Comparison of ENCODE assay signal across 8 cellular contexts in genomic region chr1:17011439-17012307, GRCh38. TPM values are rescaled to one million over a fixed set of nuclear protein-coding genes. Genes with fewer than 3 reads are reported as not detected.
DNase-seq lines count a peak whose midpoint lies in the region; ATAC-seq and TF ChIP-seq lines count a peak whose summit lies in the region.

A gene with protein sequence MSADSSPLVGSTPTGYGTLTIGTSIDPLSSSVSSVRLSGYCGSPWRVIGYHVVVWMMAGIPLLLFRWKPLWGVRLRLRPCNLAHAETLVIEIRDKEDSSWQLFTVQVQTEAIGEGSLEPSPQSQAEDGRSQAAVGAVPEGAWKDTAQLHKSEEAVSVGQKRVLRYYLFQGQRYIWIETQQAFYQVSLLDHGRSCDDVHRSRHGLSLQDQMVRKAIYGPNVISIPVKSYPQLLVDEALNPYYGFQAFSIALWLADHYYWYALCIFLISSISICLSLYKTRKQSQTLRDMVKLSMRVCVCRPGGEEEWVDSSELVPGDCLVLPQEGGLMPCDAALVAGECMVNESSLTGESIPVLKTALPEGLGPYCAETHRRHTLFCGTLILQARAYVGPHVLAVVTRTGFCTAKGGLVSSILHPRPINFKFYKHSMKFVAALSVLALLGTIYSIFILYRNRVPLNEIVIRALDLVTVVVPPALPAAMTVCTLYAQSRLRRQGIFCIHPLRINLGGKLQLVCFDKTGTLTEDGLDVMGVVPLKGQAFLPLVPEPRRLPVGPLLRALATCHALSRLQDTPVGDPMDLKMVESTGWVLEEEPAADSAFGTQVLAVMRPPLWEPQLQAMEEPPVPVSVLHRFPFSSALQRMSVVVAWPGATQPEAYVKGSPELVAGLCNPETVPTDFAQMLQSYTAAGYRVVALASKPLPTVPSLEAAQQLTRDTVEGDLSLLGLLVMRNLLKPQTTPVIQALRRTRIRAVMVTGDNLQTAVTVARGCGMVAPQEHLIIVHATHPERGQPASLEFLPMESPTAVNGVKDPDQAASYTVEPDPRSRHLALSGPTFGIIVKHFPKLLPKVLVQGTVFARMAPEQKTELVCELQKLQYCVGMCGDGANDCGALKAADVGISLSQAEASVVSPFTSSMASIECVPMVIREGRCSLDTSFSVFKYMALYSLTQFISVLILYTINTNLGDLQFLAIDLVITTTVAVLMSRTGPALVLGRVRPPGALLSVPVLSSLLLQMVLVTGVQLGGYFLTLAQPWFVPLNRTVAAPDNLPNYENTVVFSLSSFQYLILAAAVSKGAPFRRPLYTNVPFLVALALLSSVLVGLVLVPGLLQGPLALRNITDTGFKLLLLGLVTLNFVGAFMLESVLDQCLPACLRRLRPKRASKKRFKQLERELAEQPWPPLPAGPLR (minus strand): TSS chr1:17011928. CDS start chr1:17011738, 190 bp downstream.

- H3K4me3 Mint-ChIP-seq in activated CD4-positive, alpha-beta memory T cell treated with anti-CD3 and anti-CD28 coated beads for 36 hours = peak within 1 kb of the TSS; percentile 84

- H3K4me1 Mint-ChIP-seq in activated CD4-positive, alpha-beta memory T cell treated with anti-CD3 and anti-CD28 coated beads for 36 hours (ENCODE audit: low read depth) = peaks cover 14% of the 10 kb centered on the region

- H3K27ac ChIP-seq in dorsolateral prefrontal cortex (peak within 1 kb of the TSS in 47 of 59 donors; percentile 19 to 87 (median 65)), right lobe of liver (peak within 1 kb of the TSS in 1 of 3 donors; percentile 37)

- intact Hi-C loops in activated CD4-positive, alpha-beta memory T cell treated with anti-CD3 and anti-CD28 coated beads for 36 hours (cut with micrococcal nuclease) = loop anchor here (1.0 to 2.0 kb wide), 2 partner anchors 43 to 51 kb away; partner anchors contain the start of gene SDHB
- intact Hi-C loops in dorsolateral prefrontal cortex (cut with DNase I) = loop anchor here in 1 of 2 donors (5.0 kb wide), 1 partner anchor 41 kb away; the partner anchor contains the start of gene SDHB
- intact Hi-C loops in right lobe of liver (cut with DNase I) = loop anchor here in 1 of 2 donors (10.0 kb wide), 1 partner anchor 47 kb away; no protein-coding TSS in a partner anchor

- H3K9me3 ChIP-seq in right lobe of liver = no peaks in the 10 kb centered on the region

- H3K27me3 Mint-ChIP-seq in activated CD4-positive, alpha-beta memory T cell treated with anti-CD3 and anti-CD28 coated beads for 36 hours = no peaks in the 10 kb centered on the region

- TF ChIP-seq POLR2A in right lobe of liver (IDR thresholded peaks at IDR 0.05) = peak; percentile 56

- no peaks in the 10 kb centered on the region for H3K36me3 Mint-ChIP-seq in activated CD4-positive, alpha-beta memory T cell treated with anti-CD3 and anti-CD28 coated beads for 36 hours

- ATAC-seq in GM19035 (IDR thresholded peaks at IDR 0.05; ENCODE audit: unreplicated experiment) = peak; percentile 85
- ATAC-seq in HG03354 (IDR thresholded peaks at IDR 0.05; ENCODE audit: poor library complexity, severe bottlenecking, unreplicated experiment) = peak; percentile 92
- ATAC-seq in right lobe of liver = peak; percentile 94 to 97 (median 95)

- peak within 1 kb of the TSS; percentile 28 for H3K27ac Mint-ChIP-seq in activated CD4-positive, alpha-beta memory T cell treated with anti-CD3 and anti-CD28 coated beads for 36 hours

- H3K27me3 ChIP-seq in dorsolateral prefrontal cortex (no peaks in the 10 kb centered on the region), right lobe of liver (no peaks in the 10 kb centered on the region)

- no peaks in the 10 kb centered on the region for H3K36me3 ChIP-seq in right lobe of liver

- CTCF ChIA-PET in activated CD4-positive, alpha-beta memory T cell treated with anti-CD3 and anti-CD28 coated beads for 36 hours (lab: Charles Lee) = no interaction called here

- H3K9me3 Mint-ChIP-seq in activated CD4-positive, alpha-beta memory T cell treated with anti-CD3 and anti-CD28 coated beads for 36 hours = no peaks in the 10 kb centered on the region

- peak; percentile 61 for DNase-seq in AG10803 (ENCODE audit: low read depth)
- DNase-seq in NCI-H526 (lab: John Stamatoyannopoulos, UW) = peak; percentile 73 to 97
- DNase-seq in activated CD4-positive, alpha-beta memory T cell treated with anti-CD3 and anti-CD28 coated beads for 36 hours = peak; percentile 85
- DNase-seq in dorsolateral prefrontal cortex = peak; percentile 67 to 94 (median 85)
- peak; percentile 86 to 88 (median 88) for DNase-seq in right lobe of liver
- peak; percentile 82 to 85 for DNase-seq in stimulated activated CD4-positive, alpha-beta T cell treated with anti-CD3 and anti-CD28 coated beads, Interleukin-4, amount 100 ng/mL, for 4 hours

- WGBS in right lobe of liver (ENCODE audit: insufficient coverage, low coverage, low lambda C conversion rate, missing lambda C conversion rate) = 2% methylated on average over 7 of the region's 94 CpGs

- peak within 1 kb of the TSS; percentile 67 for H3K4me3 ChIP-seq in AG10803 (ENCODE audit: low read length)
- peak within 1 kb of the TSS; percentile 68 to 97 (median 90) for H3K4me3 ChIP-seq in dorsolateral prefrontal cortex
- peak within 1 kb of the TSS; percentile 68 to 80 (median 75) for H3K4me3 ChIP-seq in right lobe of liver

- peaks cover 0 to 21% (median 4%) of the 10 kb centered on the region in 4 donors for H3K4me1 ChIP-seq in right lobe of liver

- TF ChIP-seq CTCF in AG10803 (conservative IDR thresholded peaks at IDR 0.05; ENCODE audit: low read length) = no peak
- peak in 4 of 56 donors; percentile 9 to 19 (median 10) for TF ChIP-seq CTCF in dorsolateral prefrontal cortex (IDR thresholded peaks at IDR 0.05 in 54 of 56, conservative IDR thresholded peaks at IDR 0.05 in 2 of 56; ENCODE audit: low read depth in 1 of 56, partially characterized antibody in 56 of 56)
- TF ChIP-seq CTCF in right lobe of liver (IDR thresholded peaks at IDR 0.05) = no peak

- POLR2A ChIA-PET in activated CD4-positive, alpha-beta memory T cell treated with anti-CD3 and anti-CD28 coated beads for 36 hours (lab: Charles Lee) = no interaction called here

RNA-seq across cellular contexts. Expression of the gene that starts here (rescaled TPM):
- 10 to 100 TPM; 41.8 to 45.9 TPM for total RNA-seq in activated CD4-positive, alpha-beta memory T cell treated with anti-CD3 and anti-CD28 coated beads for 36 hours
- total RNA-seq in dorsolateral prefrontal cortex (100 to 1,000 TPM; 104 to 254 (median 196) TPM), right lobe of liver (10 to 100 TPM in 3 of 6 experiments, 1 to 10 TPM in 3; 5.0 to 12.5 (median 9.2) TPM)
